In genomic region chr3:152298393-152299242, GRCh38 we compare ENCODE assay signal across 8 cellular contexts. TPM values are rescaled to one million over a fixed set of nuclear protein-coding genes. Genes with fewer than 3 reads are reported as not detected.
DNase-seq lines count a peak whose midpoint lies in the region; ATAC-seq and TF ChIP-seq lines count a peak whose summit lies in the region.

No MANE protein-coding gene starts in this region.

- peaks cover 0 to under 1% of the 10 kb centered on the region in 2 donors for H3K4me1 ChIP-seq in uterus

- H3K36me3 ChIP-seq in uterus: no peaks in the 10 kb centered on the region

- H3K27ac Mint-ChIP-seq in CD14-positive monocyte: peak overlapping the region; percentile 95 to 99 (median 97)
- peak overlapping the region; percentile 96 for H3K27ac Mint-ChIP-seq in activated T-cell treated with anti-CD3 and anti-CD28 coated beads, Interleukin-2, amount 50 U/mL, for 24 hours
- H3K27ac Mint-ChIP-seq in nephron progenitor cell: peak overlapping the region; percentile 78

- H3K4me3 Mint-ChIP-seq in CD14-positive monocyte (peak overlapping the region; percentile 74 to 85), nephron progenitor cell (no peak overlapping the region)
- H3K4me3 Mint-ChIP-seq in activated T-cell treated with anti-CD3 and anti-CD28 coated beads, Interleukin-2, amount 50 U/mL, for 24 hours: peak overlapping the region; percentile 74

- H3K27me3 Mint-ChIP-seq in CD14-positive monocyte (ENCODE audit: low read depth in 3 of 3) (no peaks in the 10 kb centered on the region), nephron progenitor cell (ENCODE audit: low read depth, poor library complexity) (no peaks in the 10 kb centered on the region)
- H3K27me3 Mint-ChIP-seq in activated T-cell treated with anti-CD3 and anti-CD28 coated beads, Interleukin-2, amount 50 U/mL, for 24 hours: no peaks in the 10 kb centered on the region

- H3K4me3 ChIP-seq in fibroblast of mammary gland (ENCODE audit: control insufficient read depth, low read depth, low read length) (peak overlapping the region; percentile 46), uterus (peak overlapping the region; percentile 31 to 33)

- no peak for TF ChIP-seq CTCF in CD14-positive monocyte (IDR thresholded peaks at IDR 0.05)
- TF ChIP-seq CTCF in fibroblast of mammary gland (conservative IDR thresholded peaks at IDR 0.05; ENCODE audit: control insufficient read depth, insufficient read depth, low read depth, low read length): no peak
- no peak for TF ChIP-seq CTCF in nephron progenitor cell (IDR thresholded peaks at IDR 0.05)
- TF ChIP-seq CTCF in uterus (IDR thresholded peaks at IDR 0.05): no peak

- intact Hi-C loops in CD14-positive monocyte (cut with micrococcal nuclease) (loop anchor here in 1 of 2 donors (10.0 kb wide), 1 partner anchor 54 kb away; no protein-coding TSS in a partner anchor), uterus (cut with DNase I; ENCODE audit: low total_unique reads) (no loop called here)

- H3K27me3 ChIP-seq in uterus: no peaks in the 10 kb centered on the region

- H3K4me1 Mint-ChIP-seq in CD14-positive monocyte: peaks cover 71% of the 10 kb centered on the region
- H3K4me1 Mint-ChIP-seq in activated T-cell treated with anti-CD3 and anti-CD28 coated beads, Interleukin-2, amount 50 U/mL, for 24 hours (ENCODE audit: low read depth): peaks cover 80% of the 10 kb centered on the region
- H3K4me1 Mint-ChIP-seq in nephron progenitor cell: peaks cover 9% of the 10 kb centered on the region

- DNase-seq in CD14-positive monocyte (ENCODE audit: low spot score): peak; percentile 77
- DNase-seq in NCI-H82 treated with DMSO at 0.1 percent for 48 hours (lab: John Stamatoyannopoulos, UW; ENCODE audit: unreplicated experiment): peak; percentile 79
- peak; percentile 63 for DNase-seq in activated T-cell treated with anti-CD3 and anti-CD28 coated beads, Interleukin-2, amount 50 U/mL, for 24 hours
- DNase-seq in fibroblast of mammary gland (ENCODE audit: low read depth): peak; percentile 100
- DNase-seq in nephron progenitor cell: no peak
- DNase-seq in uterus: peak; percentile 44 to 81

- H3K9me3 ChIP-seq in uterus: no peaks in the 10 kb centered on the region

- H3K27ac ChIP-seq in uterus: peak overlapping the region; percentile 83 to 92

- H3K36me3 Mint-ChIP-seq in CD14-positive monocyte: peaks cover 26 to 33% of the 10 kb centered on the region in 2 donors
- peaks cover 55% of the 10 kb centered on the region for H3K36me3 Mint-ChIP-seq in activated T-cell treated with anti-CD3 and anti-CD28 coated beads, Interleukin-2, amount 50 U/mL, for 24 hours (ENCODE audit: low read depth)
- peaks cover 14% of the 10 kb centered on the region for H3K36me3 Mint-ChIP-seq in nephron progenitor cell (ENCODE audit: low read depth)

- peak; percentile 49 for ATAC-seq in GM19043 (IDR thresholded peaks at IDR 0.05; ENCODE audit: low read depth, unreplicated experiment)
- peak; percentile 63 for ATAC-seq in HG03442 (IDR thresholded peaks at IDR 0.05; ENCODE audit: unreplicated experiment)

- peak; percentile 11 to 33 for TF ChIP-seq POLR2A in uterus (IDR thresholded peaks at IDR 0.05)

- H3K9me3 Mint-ChIP-seq in CD14-positive monocyte (no peaks in the 10 kb centered on the region), nephron progenitor cell (no peaks in the 10 kb centered on the region)
- no peaks in the 10 kb centered on the region for H3K9me3 Mint-ChIP-seq in activated T-cell treated with anti-CD3 and anti-CD28 coated beads, Interleukin-2, amount 50 U/mL, for 24 hours

RNA-seq across cellular contexts. Expression of gene MBNL1, which starts 29.9 kb away (rescaled TPM):
- polyA plus RNA-seq in CD14-positive monocyte: 100 to 1,000 TPM; 191 to 204 TPM
- total RNA-seq in uterus: 100 to 1,000 TPM; 219 to 470 (median 243) TPM
